In the genomic region with DNA sequence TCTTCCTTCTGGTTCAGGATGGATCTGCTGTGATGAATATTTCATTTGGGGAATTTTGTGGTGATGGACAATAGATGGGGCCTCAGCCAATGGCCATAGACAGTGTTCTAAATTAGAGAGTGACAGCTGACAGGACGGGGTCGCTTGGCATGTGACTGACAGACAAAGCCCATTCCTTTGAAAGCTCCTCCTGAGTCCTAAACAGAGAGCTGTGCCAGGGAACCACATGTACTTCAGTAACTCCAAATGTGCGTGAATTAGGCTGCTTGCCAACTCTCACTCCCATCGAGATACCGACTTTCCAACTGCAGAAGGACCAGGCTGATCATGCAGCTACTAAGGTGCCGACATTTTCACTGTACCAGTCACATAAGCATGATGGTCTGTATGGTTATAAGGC, we compare ENCODE assay signal across 22 cellular contexts.
"Had no signal": no experiment of that assay in that cellular context is flagged by ENCODE, and none has a peak within 500 bp of the region (broad histone marks: within the 10 kb centered on the region; RNA-seq: fewer than 3 reads in every experiment).

No MANE protein-coding gene starts in this region.

- ATAC-seq: activated CD4-positive, alpha-beta T cell treated with anti-CD3 and anti-CD28 coated beads for 36 hours; activated CD4-positive, CD25-positive, alpha-beta regulatory T cell treated with anti-CD3 and anti-CD28 coated beads, Interleukin-2, amount 50 U/mL, for 24 hours; activated CD8-positive, alpha-beta T cell treated with anti-CD3 and anti-CD28 coated beads, Interleukin-2, amount 10 ng/mL, durations not matched to agents 7 days and 5 days; K562; WTC11 had no signal

- H3K27me3 ChIP-seq: ascending aorta, cardiac muscle cell had no signal

- H3K4me1 ChIP-seq: ascending aorta had no signal

- H3K27ac ChIP-seq: ascending aorta, cardiac muscle cell had no signal

- H3K9me3 ChIP-seq: ascending aorta had no signal

- H3K4me3 ChIP-seq: ascending aorta, cardiac muscle cell, K562 had no signal

- H3K36me3 ChIP-seq: ascending aorta, cardiac muscle cell had no signal

- DNase-seq: activated CD4-positive, alpha-beta T cell treated with anti-CD3 and anti-CD28 coated beads for 36 hours; activated CD4-positive, alpha-beta T cell treated with anti-CD3 and anti-CD28 coated beads, Interleukin-2, amount 10 ng/mL, durations not matched to agents 7 days and 5 days; activated CD4-positive, alpha-beta T cell treated with anti-CD3 and anti-CD28 coated beads, Interleukin-2, amount 50 U/mL, for 48 hours; activated CD8-positive, alpha-beta T cell treated with anti-CD3 and anti-CD28 coated beads, Interleukin-2, amount 10 ng/mL, durations not matched to agents 7 days and 5 days; activated gamma-delta T cell; activated naive CD4-positive, alpha-beta T cell treated with Interleukin-2 at 50 U/mL for 16 hours; activated naive CD8-positive, alpha-beta T cell treated with anti-CD3 and anti-CD28 coated beads, Interleukin-2, amount 10 ng/mL, durations not matched to agents 7 days and 5 days; activated T-cell treated with anti-CD3 and anti-CD28 coated beads, Interleukin-2, amount 50 U/mL, for 24 hours; IMR-90; Karpas-422; NCI-H1436 treated with DMSO at 0.1 percent for 48 hours; NCI-H1694 treated with DMSO at 0.1 percent for 48 hours; NCI-H2029; NCI-H446; NCI-H524; NCI-H69; Right ventricle myocardium superior had no signal
